1 cellular context compared by ENCODE assay signal in the genomic region with DNA sequence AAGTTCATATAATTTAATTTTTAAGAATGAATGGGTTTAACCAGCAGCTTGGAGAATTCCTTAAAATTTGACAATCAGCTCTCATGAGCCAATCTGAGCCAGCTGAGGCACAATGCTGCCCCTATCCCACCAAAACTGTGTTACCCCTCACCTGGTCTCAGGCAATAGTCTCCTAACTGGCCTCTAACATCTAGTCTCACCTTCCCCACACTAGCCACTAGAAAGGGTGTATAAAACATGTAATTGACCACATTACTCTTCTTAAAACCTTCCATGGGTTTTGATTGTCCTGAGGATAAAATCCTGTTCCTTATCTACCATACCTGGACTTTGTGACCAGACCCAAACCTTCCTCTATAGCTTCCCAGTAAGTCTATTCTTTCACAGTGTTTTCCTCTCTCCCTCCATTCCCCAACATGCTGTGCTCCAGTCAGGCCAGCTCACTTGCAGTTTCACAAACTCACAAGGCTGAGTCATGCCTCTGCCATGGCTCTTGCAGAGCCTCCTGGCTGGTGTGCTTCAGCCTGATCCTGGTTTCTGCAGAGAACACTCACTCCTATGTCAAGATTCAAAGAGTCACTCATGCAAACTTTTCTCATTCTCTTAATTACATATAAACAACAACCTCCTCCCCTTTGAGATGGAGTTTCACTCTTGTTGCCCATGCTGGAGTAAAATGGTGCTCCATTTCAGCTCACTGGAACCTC.
TF ChIP-seq lines count a peak whose summit lies in the region.

No MANE protein-coding gene starts in this region.

TF ChIP-seq in HepG2, 621 proteins besides CTCF, POLR2A, EP300 and RAD21:
- TF ChIP-seq TCF7L2 (IDR thresholded peaks at IDR 0.05; ENCODE audit: low read depth, low read length) (no peak), NFE2 (CRISPR knock-in tag; IDR thresholded peaks at IDR 0.05) (0 out of 2 replicates have a peak, but pooled peaks have one; percentile 28), STAT5B (CRISPR knock-in tag; IDR thresholded peaks at IDR 0.05) (no peak), ZNF577 (CRISPR knock-in tag; IDR thresholded peaks at IDR 0.05; ENCODE audit: borderline replicate concordance, low read depth) (no peak), ELF1 (CRISPR knock-in tag; IDR thresholded peaks at IDR 0.05) (no peak), MLLT10 (CRISPR knock-in tag; IDR thresholded peaks at IDR 0.05) (no peak), ZNF768 (CRISPR knock-in tag; IDR thresholded peaks at IDR 0.05) (no peak), BRD4 (CRISPR knock-in tag; IDR thresholded peaks at IDR 0.05) (no peak), YY1 (IDR thresholded peaks at IDR 0.05; ENCODE audit: insufficient read depth, insufficient replicate concordance, low read depth, low read length) (no peak), SAFB2 (CRISPR knock-in tag; IDR thresholded peaks at IDR 0.05; ENCODE audit: borderline replicate concordance, low read depth) (no peak), TGIF2 (CRISPR knock-in tag; IDR thresholded peaks at IDR 0.05) (no peak), FOSL2 (CRISPR knock-in tag; IDR thresholded peaks at IDR 0.05) (peak; percentile 71), NFKB2 (CRISPR knock-in tag; IDR thresholded peaks at IDR 0.05; ENCODE audit: borderline replicate concordance) (no peak), TCF7 (IDR thresholded peaks at IDR 0.05; ENCODE audit: low read depth) (no peak), U2AF1 (optimal IDR thresholded peaks at IDR 0.05; ENCODE audit: low read depth, low read length) (no peak), KLF6 (CRISPR knock-in tag; IDR thresholded peaks at IDR 0.05) (no peak)
- TF ChIP-seq, protein P1, sequence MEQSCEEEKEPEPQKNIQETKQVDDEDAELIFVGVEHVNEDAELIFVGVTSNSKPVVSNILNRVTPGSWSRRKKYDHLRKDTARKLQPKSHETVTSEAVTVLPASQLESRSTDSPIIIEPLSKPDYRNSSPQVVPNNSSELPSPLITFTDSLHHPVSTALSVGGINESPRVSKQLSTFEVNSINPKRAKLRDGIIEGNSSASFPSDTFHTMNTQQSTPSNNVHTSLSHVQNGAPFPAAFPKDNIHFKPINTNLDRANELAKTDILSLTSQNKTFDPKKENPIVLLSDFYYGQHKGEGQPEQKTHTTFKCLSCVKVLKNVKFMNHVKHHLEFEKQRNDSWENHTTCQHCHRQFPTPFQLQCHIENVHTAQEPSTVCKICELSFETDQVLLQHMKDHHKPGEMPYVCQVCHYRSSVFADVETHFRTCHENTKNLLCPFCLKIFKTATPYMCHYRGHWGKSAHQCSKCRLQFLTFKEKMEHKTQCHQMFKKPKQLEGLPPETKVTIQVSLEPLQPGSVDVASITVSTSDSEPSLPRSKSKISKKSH (CRISPR knock-in tag; IDR thresholded peaks at IDR 0.05; ENCODE audit: borderline replicate concordance) = no peak
- TF ChIP-seq, protein P2, sequence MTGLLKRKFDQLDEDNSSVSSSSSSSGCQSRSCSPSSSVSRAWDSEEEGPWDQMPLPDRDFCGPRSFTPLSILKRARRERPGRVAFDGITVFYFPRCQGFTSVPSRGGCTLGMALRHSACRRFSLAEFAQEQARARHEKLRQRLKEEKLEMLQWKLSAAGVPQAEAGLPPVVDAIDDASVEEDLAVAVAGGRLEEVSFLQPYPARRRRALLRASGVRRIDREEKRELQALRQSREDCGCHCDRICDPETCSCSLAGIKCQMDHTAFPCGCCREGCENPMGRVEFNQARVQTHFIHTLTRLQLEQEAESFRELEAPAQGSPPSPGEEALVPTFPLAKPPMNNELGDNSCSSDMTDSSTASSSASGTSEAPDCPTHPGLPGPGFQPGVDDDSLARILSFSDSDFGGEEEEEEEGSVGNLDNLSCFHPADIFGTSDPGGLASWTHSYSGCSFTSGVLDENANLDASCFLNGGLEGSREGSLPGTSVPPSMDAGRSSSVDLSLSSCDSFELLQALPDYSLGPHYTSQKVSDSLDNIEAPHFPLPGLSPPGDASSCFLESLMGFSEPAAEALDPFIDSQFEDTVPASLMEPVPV (CRISPR knock-in tag; IDR thresholded peaks at IDR 0.05) = no peak
TF ChIP-seq in HepG2: peak in this region for 2.
